Comparison of ENCODE assay signal across 28 cellular contexts in genomic region chr19:27872370-27872769, GRCh38.
"Had no signal": no experiment of that assay in that cellular context is flagged by ENCODE, and none has a peak within 500 bp of the region (broad histone marks: within the 10 kb centered on the region; RNA-seq: fewer than 3 reads in every experiment).

No MANE protein-coding gene starts in this region.

- ATAC-seq: naive thymus-derived CD8-positive, alpha-beta T cell; natural killer cell treated with Interleukin-12 subunit alpha and Interleukin-12 subunit beta and Interleukin-15 and Interleukin-18, amount 100 ng/mL, for 72 hours; pancreas; right cardiac atrium; sciatic nerve; stimulated activated memory B cell treated with anti-CD40 and anti-IgM and Interleukin-4, amounts not matched to agents 10 μg/mL and 1 μg/mL and 100 μg/mL, for 72 hours; stimulated activated naive CD8-positive, alpha-beta T cell treated with anti-CD3 and anti-CD28 coated beads, Interleukin-15, amount 100 ng/mL, for 72 hours; stimulated activated naive CD8-positive, alpha-beta T cell treated with anti-CD3 and anti-CD28 coated beads, Interleukin-15, Interleukin-2, amounts not matched to agents 100 U/mL and 50 U/mL, for 24 hours; upper lobe of right lung had no signal

- H3K36me3 ChIP-seq: neutrophil, pancreas, prostate gland, spleen, suprapubic skin, tibial artery, transverse colon, upper lobe of right lung, vagina had no signal

- H3K4me1 ChIP-seq: pancreas, prostate gland, spleen, suprapubic skin, testis, tibial artery, transverse colon, upper lobe of right lung, vagina had no signal

- H3K27ac ChIP-seq: neutrophil, pancreas, prostate gland, skin epidermis, spleen, suprapubic skin, testis, tibial artery, transverse colon, upper lobe of right lung, vagina had no signal

- H3K9me3 ChIP-seq: neutrophil, pancreas, prostate gland, suprapubic skin, testis, upper lobe of right lung, vagina had no signal

- H3K4me3 ChIP-seq: pancreas, prostate gland, skin epidermis, smooth muscle cell, spleen, suprapubic skin, testis, tibial artery, transverse colon, upper lobe of right lung, vagina had no signal

- H3K4me2 ChIP-seq: smooth muscle cell had no signal

- DNase-seq: naive thymus-derived CD8-positive, alpha-beta T cell; nephron progenitor cell; nucleus accumbens; pancreas; right cardiac atrium; spleen; stimulated activated CD4-positive, alpha-beta T cell treated with anti-CD3 and anti-CD28 coated beads, Interleukin-12 subunit alpha, Interleukin-12 subunit beta, amount 100 ng/mL, for 4 hours; stimulated activated CD4-positive, alpha-beta T cell treated with anti-CD3 and anti-CD28 coated beads, Interleukin-1b, Interleukin-23, amount 100 ng/mL, for 48 hours; stimulated activated CD4-positive, alpha-beta T cell treated with anti-CD3 and anti-CD28 coated beads, Interleukin-4, amount 100 ng/mL, for 1 hour; stimulated activated CD4-positive, alpha-beta T cell treated with anti-CD3 and anti-CD28 coated beads, Interleukin-4, amount 100 ng/mL, for 4 hours; stimulated activated CD8-positive, alpha-beta memory T cell treated with anti-CD3 and anti-CD28 coated beads, Interleukin-4, amount 100 ng/mL, for 48 hours; stimulated activated naive CD4-positive, alpha-beta T cell; stimulated activated naive CD8-positive, alpha-beta T cell treated with anti-CD3 and anti-CD28 coated beads, Interleukin-15, amount 100 ng/mL, for 72 hours; stimulated activated naive CD8-positive, alpha-beta T cell treated with anti-CD3 and anti-CD28 coated beads, Interleukin-15, Interleukin-2, amounts not matched to agents 100 U/mL and 50 U/mL, for 24 hours; substantia nigra; testis; tibial artery; transverse colon; upper lobe of right lung had no signal

- H3K27me3 ChIP-seq: neutrophil, pancreas, spleen, suprapubic skin, testis, tibial artery, transverse colon, upper lobe of right lung, vagina had no signal

- FAIRE-seq: pancreas had no signal
